In the genomic region with DNA sequence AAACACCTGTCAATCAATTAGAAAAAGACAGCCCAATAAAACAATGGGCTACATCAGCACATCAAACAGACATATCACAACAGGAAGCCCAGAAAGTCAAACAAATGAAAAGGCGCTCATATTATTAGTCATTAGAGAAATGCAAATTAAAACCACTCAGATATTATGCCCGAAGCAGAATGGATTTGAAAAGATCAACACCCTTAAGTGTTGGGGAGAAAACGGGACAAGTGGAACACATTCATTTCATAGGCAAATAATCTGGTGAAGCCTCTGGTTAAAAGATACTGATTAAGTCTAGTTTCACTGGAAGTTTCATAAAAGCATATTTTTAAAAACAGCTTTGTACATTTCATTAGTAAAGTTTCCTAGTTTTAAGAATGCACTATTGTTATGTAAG, we compare ENCODE assay signal across 32 cellular contexts. TPM values are rescaled to one million over a fixed set of nuclear protein-coding genes. Genes with fewer than 3 reads are reported as not detected.
"Had no signal": no experiment of that assay in that cellular context is flagged by ENCODE, and none has a peak within 500 bp of the region (broad histone marks: within the 10 kb centered on the region; RNA-seq: fewer than 3 reads in every experiment).

No MANE protein-coding gene starts in this region.

- H3K36me3 ChIP-seq: stomach, suprapubic skin, thoracic aorta, thyroid gland, tibial artery, tibial nerve, transverse colon, upper lobe of left lung, upper lobe of right lung, uterus, vagina had no signal

- H3K27ac ChIP-seq: stomach, suprapubic skin, testis, thoracic aorta, thyroid gland, tibial artery, tibial nerve, transverse colon, upper lobe of left lung, upper lobe of right lung, uterus, vagina had no signal

- H3K9me3 ChIP-seq: suprapubic skin, testis, thoracic aorta, thyroid gland, tibial artery, transverse colon, upper lobe of right lung, uterus, vagina had no signal

- H3K36me3 Mint-ChIP-seq: stimulated activated effector memory CD8-positive, alpha-beta T cell treated with anti-CD3 and anti-CD28 coated beads, Interleukin-12 subunit alpha, Interleukin-12 subunit beta, amount 100 ng/mL, for 72 hours; stimulated activated memory B cell treated with anti-CD40 and anti-IgM and Interleukin-4, amounts not matched to agents 10 μg/mL and 1 μg/mL and 100 μg/mL, for 72 hours; type B pancreatic cell had no signal

- H3K27me3 Mint-ChIP-seq: type B pancreatic cell had no signal

- H3K27me3 ChIP-seq: testis, thyroid gland, tibial nerve, upper lobe of left lung, vagina had no signal

- FAIRE-seq: urothelium cell line had no signal

- H3K4me3 ChIP-seq: stomach, suprapubic skin, testis, thoracic aorta, thyroid gland, tibial artery, tibial nerve, transverse colon, upper lobe of left lung, upper lobe of right lung, uterus, vagina had no signal

- H3K4me3 Mint-ChIP-seq: stimulated activated effector memory CD8-positive, alpha-beta T cell treated with anti-CD3 and anti-CD28 coated beads, Interleukin-12 subunit alpha, Interleukin-12 subunit beta, amount 100 ng/mL, for 72 hours; stimulated activated memory B cell treated with anti-CD40 and anti-IgM and Interleukin-4, amounts not matched to agents 10 μg/mL and 1 μg/mL and 100 μg/mL, for 72 hours; stimulated activated naive B cell treated with anti-CD40 and anti-IgM and Interleukin-4, amounts not matched to agents 10 μg/mL and 1 μg/mL and 100 μg/mL, for 72 hours; stimulated activated naive CD8-positive, alpha-beta T cell treated with anti-CD3 and anti-CD28 coated beads, Interleukin-15, amount 100 ng/mL, for 72 hours; stimulated activated naive CD8-positive, alpha-beta T cell treated with anti-CD3 and anti-CD28 coated beads, Interleukin-15, Interleukin-2, amounts not matched to agents 100 ng/mL and 50 ng/mL, for 24 hours; type B pancreatic cell had no signal

- DNase-seq: stimulated activated CD4-positive, alpha-beta T cell treated with anti-CD3 and anti-CD28 coated beads, Interleukin-2, amount 100 ng/mL, for 48 hours; stimulated activated CD4-positive, alpha-beta T cell treated with anti-CD3 and anti-CD28 coated beads, Interleukin-4, amount 100 ng/mL, for 1 hour; stimulated activated CD4-positive, alpha-beta T cell treated with anti-CD3 and anti-CD28 coated beads, Interleukin-4, amount 100 ng/mL, for 24 hours; stimulated activated CD4-positive, alpha-beta T cell treated with anti-CD3 and anti-CD28 coated beads, Interleukin-4, amount 100 ng/mL, for 4 hours; stimulated activated CD8-positive, alpha-beta memory T cell treated with anti-CD3 and anti-CD28 coated beads, Interleukin-4, amount 100 ng/mL, for 48 hours; stimulated activated naive B cell treated with anti-CD40 and anti-IgM and Interleukin-4, amounts not matched to agents 10 μg/mL and 1 μg/mL and 100 μg/mL, for 72 hours; stimulated activated naive CD4-positive, alpha-beta T cell; stimulated activated naive CD4-positive, alpha-beta T cell treated with Interleukin-2 at 50 U/mL for 16 hours; stimulated activated naive CD8-positive, alpha-beta T cell treated with anti-CD3 and anti-CD28 coated beads, Interleukin-15, amount 100 ng/mL, for 72 hours; stimulated activated naive CD8-positive, alpha-beta T cell treated with anti-CD3 and anti-CD28 coated beads, Interleukin-15, Interleukin-2, amounts not matched to agents 100 U/mL and 50 U/mL, for 24 hours; stomach; substantia nigra; testis; thyroid gland; tibial artery; transverse colon; upper lobe of left lung; upper lobe of right lung; uterus had no signal

- H3K27ac Mint-ChIP-seq: stimulated activated effector memory CD8-positive, alpha-beta T cell treated with anti-CD3 and anti-CD28 coated beads, Interleukin-12 subunit alpha, Interleukin-12 subunit beta, amount 100 ng/mL, for 72 hours; stimulated activated memory B cell treated with anti-CD40 and anti-IgM and Interleukin-4, amounts not matched to agents 10 μg/mL and 1 μg/mL and 100 μg/mL, for 72 hours; stimulated activated naive B cell treated with anti-CD40 and anti-IgM and Interleukin-4, amounts not matched to agents 10 μg/mL and 1 μg/mL and 100 μg/mL, for 72 hours; stimulated activated naive CD8-positive, alpha-beta T cell treated with anti-CD3 and anti-CD28 coated beads, Interleukin-15, amount 100 ng/mL, for 72 hours; stimulated activated naive CD8-positive, alpha-beta T cell treated with anti-CD3 and anti-CD28 coated beads, Interleukin-15, Interleukin-2, amounts not matched to agents 100 ng/mL and 50 ng/mL, for 24 hours; type B pancreatic cell had no signal

- H3K4me1 Mint-ChIP-seq: stimulated activated effector memory CD8-positive, alpha-beta T cell treated with anti-CD3 and anti-CD28 coated beads, Interleukin-12 subunit alpha, Interleukin-12 subunit beta, amount 100 ng/mL, for 72 hours; stimulated activated memory B cell treated with anti-CD40 and anti-IgM and Interleukin-4, amounts not matched to agents 10 μg/mL and 1 μg/mL and 100 μg/mL, for 72 hours; stimulated activated naive B cell treated with anti-CD40 and anti-IgM and Interleukin-4, amounts not matched to agents 10 μg/mL and 1 μg/mL and 100 μg/mL, for 72 hours; stimulated activated naive CD8-positive, alpha-beta T cell treated with anti-CD3 and anti-CD28 coated beads, Interleukin-15, amount 100 ng/mL, for 72 hours had no signal

- ATAC-seq: stimulated activated effector memory CD8-positive, alpha-beta T cell treated with anti-CD3 and anti-CD28 coated beads, Interleukin-12 subunit alpha, Interleukin-12 subunit beta, amount 100 ng/mL, for 72 hours; stimulated activated memory B cell treated with anti-CD40 and anti-IgM and Interleukin-4, amounts not matched to agents 10 μg/mL and 1 μg/mL and 100 μg/mL, for 72 hours; stimulated activated naive B cell treated with anti-CD40 and anti-IgM and Interleukin-4, amounts not matched to agents 10 μg/mL and 1 μg/mL and 100 μg/mL, for 72 hours; stimulated activated naive CD8-positive, alpha-beta T cell treated with anti-CD3 and anti-CD28 coated beads, Interleukin-15, amount 100 ng/mL, for 72 hours; stimulated activated naive CD8-positive, alpha-beta T cell treated with anti-CD3 and anti-CD28 coated beads, Interleukin-15, Interleukin-2, amounts not matched to agents 100 U/mL and 50 U/mL, for 24 hours; upper lobe of right lung had no signal

- H3K4me1 ChIP-seq: stomach, suprapubic skin, testis, thyroid gland, tibial artery, tibial nerve, transverse colon, upper lobe of left lung, upper lobe of right lung, uterus, vagina had no signal

RNA-seq across cellular contexts. Expression of a gene that starts 17.4 kb away (rescaled TPM):
- total RNA-seq: stomach, subcutaneous adipose tissue, suprapubic skin, temporal lobe, thoracic aorta, thyroid gland, tibial nerve, transverse colon, upper lobe of left lung, upper lobe of right lung, ureter, urinary bladder, vagina had no signal
- polyA plus RNA-seq: stomach, urinary bladder had no signal

RNA-seq across cellular contexts. Expression of a gene that starts 38.1 kb away (rescaled TPM):
- total RNA-seq: subcutaneous adipose tissue, suprapubic skin, temporal lobe, thoracic aorta, thyroid gland, transverse colon, upper lobe of left lung, upper lobe of right lung, ureter, uterus, vagina had no signal
- polyA plus RNA-seq: stomach, urinary bladder had no signal

RNA-seq across cellular contexts. Expression of a gene that starts 48.1 kb away (rescaled TPM):
- total RNA-seq: stomach, subcutaneous adipose tissue, suprapubic skin, temporal lobe, testis, thoracic aorta, tibial nerve, transverse colon, upper lobe of left lung, upper lobe of right lung, ureter, urinary bladder, uterus, vagina had no signal
- polyA plus RNA-seq: stomach, urinary bladder had no signal
